In genomic region chr4:182923376-182923775, GRCh38 we compare ENCODE assay signal across 1 cellular context.
TF ChIP-seq lines count a peak whose summit lies in the region.

No MANE protein-coding gene starts in this region.

TF ChIP-seq in IMR-90, 13 proteins besides CTCF, POLR2A, EP300 and RAD21:
- TF ChIP-seq USF2 (IDR thresholded peaks at IDR 0.05; ENCODE audit: low read depth, low read length) (no peak), MXI1 (IDR thresholded peaks at IDR 0.05; ENCODE audit: borderline replicate concordance, low read depth, low read length) (no peak), MAZ (IDR thresholded peaks at IDR 0.05; ENCODE audit: borderline replicate concordance, low read depth, low read length) (no peak), FOS (IDR thresholded peaks at IDR 0.05; ENCODE audit: low read depth, low read length) (no peak)
TF ChIP-seq in IMR-90: peak in this region for 0.
